Comparison of ENCODE assay signal across 1 cellular context in genomic region chr22:36536717-36537116, GRCh38.
TF ChIP-seq lines count a peak whose summit lies in the region.

No MANE protein-coding gene starts in this region.

TF ChIP-seq in GM23338, 12 proteins besides CTCF, POLR2A, EP300 and RAD21 (continued from another document):
- no peak for TF ChIP-seq ZNF462 (CRISPR knock-in tag; IDR thresholded peaks at IDR 0.05)
- no peak for TF ChIP-seq REST (IDR thresholded peaks at IDR 0.05; ENCODE audit: unreplicated experiment)
- TF ChIP-seq ZNF331 (CRISPR knock-in tag; IDR thresholded peaks at IDR 0.05; ENCODE audit: low read depth): no peak
- no peak for TF ChIP-seq ETS1 (IDR thresholded peaks at IDR 0.05)
- no peak for TF ChIP-seq STAT1 (IDR thresholded peaks at IDR 0.05; ENCODE audit: unreplicated experiment)
- TF ChIP-seq ZNF114 (CRISPR knock-in tag; IDR thresholded peaks at IDR 0.05): no peak
